ENCODE assay signal across 11 cellular contexts in the genomic region with DNA sequence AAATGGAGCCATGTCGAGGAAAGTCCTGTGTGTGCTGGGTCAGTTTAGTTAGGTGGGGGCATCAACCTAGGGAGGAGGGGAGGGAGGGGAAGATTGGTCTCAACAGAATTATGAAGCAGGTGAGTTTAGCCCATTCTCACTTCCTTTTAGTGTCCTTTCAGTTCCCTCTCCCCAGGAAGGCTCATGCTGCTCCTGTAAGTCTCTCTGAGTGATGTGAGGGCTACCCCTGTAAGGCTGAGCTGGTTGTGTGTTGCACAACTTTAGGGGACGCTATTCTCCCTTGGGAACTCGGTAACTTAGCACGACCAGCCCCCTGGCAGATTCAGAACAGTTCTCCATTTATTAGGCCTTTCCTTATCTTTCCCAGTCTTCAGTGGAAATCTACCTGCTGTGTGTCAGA. TPM values are rescaled to one million over a fixed set of nuclear protein-coding genes. Genes with fewer than 3 reads are reported as not detected.
DNase-seq lines count a peak whose midpoint lies in the region; ATAC-seq and TF ChIP-seq lines count a peak whose summit lies in the region.
"Had no signal": no experiment of that assay in that cellular context is flagged by ENCODE, and none has a peak within 500 bp of the region (broad histone marks: within the 10 kb centered on the region; RNA-seq: fewer than 3 reads in every experiment).

No MANE protein-coding gene starts in this region.

- DNase-seq in AG08396 (ENCODE audit: low spot score) = no peak
- DNase-seq in activated T-cell treated with anti-CD3 and anti-CD28 coated beads, Interleukin-2, amount 50 U/mL, for 4 hours = no peak
- DNase-seq in T-helper 1 cell = no peak
- DNase-seq in KG1 (lab: John Stamatoyannopoulos, UW) = no peak
- DNase-seq: activated CD8-positive, alpha-beta memory T cell treated with anti-CD3 and anti-CD28 coated beads for 24 hours; naive thymus-derived CD8-positive, alpha-beta T cell; stimulated activated CD4-positive, alpha-beta T cell treated with anti-CD3 and anti-CD28 coated beads, Interleukin-15, amount 100 ng/mL, for 24 hours had no signal

- no peaks in the 10 kb centered on the region for H3K27me3 Mint-ChIP-seq in activated T-cell treated with anti-CD3 and anti-CD28 coated beads, Interleukin-2, amount 50 U/mL, for 4 hours (ENCODE audit: low read depth)

- no peak overlapping the region for H3K4me3 Mint-ChIP-seq in activated T-cell treated with anti-CD3 and anti-CD28 coated beads, Interleukin-2, amount 50 U/mL, for 4 hours
- H3K4me3 Mint-ChIP-seq: naive thymus-derived CD8-positive, alpha-beta T cell had no signal

- no peaks in the 10 kb centered on the region for H3K36me3 Mint-ChIP-seq in activated T-cell treated with anti-CD3 and anti-CD28 coated beads, Interleukin-2, amount 50 U/mL, for 4 hours (ENCODE audit: insufficient read depth)
- H3K36me3 Mint-ChIP-seq: naive thymus-derived CD8-positive, alpha-beta T cell had no signal

- H3K4me1 Mint-ChIP-seq in activated T-cell treated with anti-CD3 and anti-CD28 coated beads, Interleukin-2, amount 50 U/mL, for 4 hours (ENCODE audit: low read depth) = no peaks in the 10 kb centered on the region

- H3K9me3 Mint-ChIP-seq in activated T-cell treated with anti-CD3 and anti-CD28 coated beads, Interleukin-2, amount 50 U/mL, for 4 hours = no peaks in the 10 kb centered on the region
- H3K9me3 Mint-ChIP-seq: naive thymus-derived CD8-positive, alpha-beta T cell had no signal

- ATAC-seq in GM19395 (IDR thresholded peaks at IDR 0.05; ENCODE audit: unreplicated experiment) (peak; percentile 99), HG02852 (IDR thresholded peaks at IDR 0.05; ENCODE audit: unreplicated experiment) (peak; percentile 96), HG03558 (IDR thresholded peaks at IDR 0.05; ENCODE audit: extremely low read depth, unreplicated experiment) (peak; percentile 96)
- ATAC-seq in activated T-cell treated with anti-CD3 and anti-CD28 coated beads, Interleukin-2, amount 50 U/mL, for 4 hours = no peak
- ATAC-seq: naive thymus-derived CD8-positive, alpha-beta T cell had no signal

- TF ChIP-seq CTCF in GM12874 (IDR thresholded peaks at IDR 0.05; ENCODE audit: insufficient read depth, low read depth, low read length) = 0 out of 2 replicates have a peak, but pooled peaks have one; percentile 42

RNA-seq across cellular contexts. Expression of gene IL5RA, which starts 21.2 kb away (rescaled TPM):
- total RNA-seq in activated T-cell treated with anti-CD3 and anti-CD28 coated beads, Interleukin-2, amount 50 U/mL, for 4 hours = under 1 TPM; 0.10 to 0.35 (median 0.34) TPM
- total RNA-seq: naive thymus-derived CD8-positive, alpha-beta T cell had no signal

RNA-seq across cellular contexts. Expression of gene TRNT1, which starts 37.7 kb away (rescaled TPM):
- 10 to 100 TPM; 42.8 to 48.1 (median 46.1) TPM for total RNA-seq in activated T-cell treated with anti-CD3 and anti-CD28 coated beads, Interleukin-2, amount 50 U/mL, for 4 hours

Comparison
In these comparisons a context has a peak if more than half of its experiments do, and no peak if none do; other contexts are left out.
1. ATAC-seq: peak in GM19395 (single experiment), HG02852 (single experiment) and HG03558 (single experiment); none in activated T-cell treated with anti-CD3 and anti-CD28 coated beads, Interleukin-2, amount 50 U/mL, for 4 hours (0 of 2).